In the genomic region with DNA sequence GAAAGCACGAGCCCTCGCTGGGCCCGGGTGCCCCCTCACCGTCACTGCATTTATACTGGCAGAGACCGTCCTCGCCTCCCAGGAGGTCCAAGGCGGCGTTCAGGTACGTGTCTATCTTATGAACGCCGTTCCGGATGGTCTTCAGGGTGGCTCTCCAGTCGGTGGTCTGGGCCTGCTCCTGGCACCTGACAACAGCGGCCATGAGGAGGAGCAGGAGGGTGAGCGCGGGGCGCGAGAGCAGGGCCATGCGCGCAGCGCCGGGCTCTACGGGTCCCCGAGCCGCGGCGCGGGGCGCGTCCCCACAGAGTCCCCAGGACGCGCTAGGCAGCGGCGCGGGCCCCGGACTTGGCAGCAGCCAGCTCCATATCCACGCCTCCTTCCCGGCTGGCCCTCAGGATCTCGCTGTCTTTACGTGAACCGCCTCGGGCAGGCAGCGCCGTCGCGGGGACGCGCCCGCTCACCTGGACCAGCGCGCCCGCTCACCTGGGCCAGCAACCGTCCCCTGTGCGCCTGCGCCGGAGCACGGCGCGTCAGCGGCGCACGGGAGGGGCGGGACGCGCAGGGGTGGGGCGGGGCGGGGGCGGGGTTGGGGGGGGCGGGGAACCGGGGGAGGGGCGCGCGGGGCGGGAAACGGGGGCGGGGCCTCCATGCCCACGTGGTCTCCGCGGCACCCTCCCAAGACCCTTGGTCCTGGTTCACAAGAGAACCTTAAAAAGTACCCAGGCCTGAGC, we compare ENCODE assay signal across 8 cellular contexts. TPM values are rescaled to one million over a fixed set of nuclear protein-coding genes. Genes with fewer than 3 reads are reported as not detected.
DNase-seq lines count a peak whose midpoint lies in the region; ATAC-seq lines count a peak whose summit lies in the region.

A gene (minus strand): TSS at position 508 of the 731 bp plus-strand sequence. CDS start 261 bp downstream, at position 247.

- H3K4me3 Mint-ChIP-seq in activated CD4-positive, alpha-beta memory T cell treated with anti-CD3 and anti-CD28 coated beads, Interleukin-2, amount 10 ng/mL, durations not matched to agents 7 days and 5 days: peak within 1 kb of the TSS; percentile 82

- H3K36me3 Mint-ChIP-seq in activated CD4-positive, alpha-beta memory T cell treated with anti-CD3 and anti-CD28 coated beads, Interleukin-2, amount 10 ng/mL, durations not matched to agents 7 days and 5 days (ENCODE audit: low read depth): peaks cover 4% of the 10 kb centered on the region

- H3K4me3 ChIP-seq in BLaER1: peak within 1 kb of the TSS; percentile 85
- peak within 1 kb of the TSS; percentile 71 for H3K4me3 ChIP-seq in ectodermal cell (ENCODE audit: insufficient read depth, low read depth, low read length)

- POLR2A ChIA-PET in activated CD4-positive, alpha-beta memory T cell treated with anti-CD3 and anti-CD28 coated beads, Interleukin-2, amount 10 ng/mL, durations not matched to agents 7 days and 5 days (lab: Charles Lee): interaction anchor here (0.6 to 2.2 kb wide), 9 partner anchors 12 to 296 kb away, joined by 3 to 9 read pairs (median 4); a partner anchor contains a TSS

- DNase-seq in GM19238 (ENCODE audit: insufficient read length, low spot score) (peak; percentile 83), NCI-H526 (lab: John Stamatoyannopoulos, UW) (peak; percentile 85 to 95), lung microvascular endothelial cell (ENCODE audit: low read depth in 2 of 2) (peak; percentile 54 to 76)
- DNase-seq in activated CD4-positive, alpha-beta memory T cell treated with anti-CD3 and anti-CD28 coated beads, Interleukin-2, amount 10 ng/mL, durations not matched to agents 7 days and 5 days: peak; percentile 72
- DNase-seq in stimulated activated CD4-positive, alpha-beta T cell treated with anti-CD3 and anti-CD28 coated beads, TNF-alpha, amount 100 ng/mL, for 48 hours (ENCODE audit: low read depth in 3 of 3): peak; percentile 31 to 61 (median 55)

- H3K9me3 Mint-ChIP-seq in activated CD4-positive, alpha-beta memory T cell treated with anti-CD3 and anti-CD28 coated beads, Interleukin-2, amount 10 ng/mL, durations not matched to agents 7 days and 5 days: no peaks in the 10 kb centered on the region

- peak within 1 kb of the TSS; percentile 63 for H3K27ac Mint-ChIP-seq in activated CD4-positive, alpha-beta memory T cell treated with anti-CD3 and anti-CD28 coated beads, Interleukin-2, amount 10 ng/mL, durations not matched to agents 7 days and 5 days

- peaks cover 3% of the 10 kb centered on the region for H3K27me3 Mint-ChIP-seq in activated CD4-positive, alpha-beta memory T cell treated with anti-CD3 and anti-CD28 coated beads, Interleukin-2, amount 10 ng/mL, durations not matched to agents 7 days and 5 days

- no peaks in the 10 kb centered on the region for H3K36me3 ChIP-seq in BLaER1
- H3K36me3 ChIP-seq in ectodermal cell (ENCODE audit: control insufficient read depth, insufficient read depth, low read length): no peaks in the 10 kb centered on the region

- peaks cover 17% of the 10 kb centered on the region; the same call in 1 of the 2 replicates for H4K20me1 ChIP-seq in BLaER1

- 0 to 1% methylated on average over 79 of the region's 79 CpGs for WGBS in ectodermal cell, 2 experiments

- H3K4me2 ChIP-seq in BLaER1: peak within 1 kb of the TSS; percentile 99

- H3K27ac ChIP-seq in BLaER1 (peak within 1 kb of the TSS; percentile 62; the same call in 1 of the 2 replicates), ectodermal cell (ENCODE audit: insufficient read depth, low read depth, low read length, poor library complexity, severe bottlenecking) (peak within 1 kb of the TSS; percentile 50)

- H3K4me1 Mint-ChIP-seq in activated CD4-positive, alpha-beta memory T cell treated with anti-CD3 and anti-CD28 coated beads, Interleukin-2, amount 10 ng/mL, durations not matched to agents 7 days and 5 days: peaks cover 19% of the 10 kb centered on the region

- H3K4me1 ChIP-seq in BLaER1 (peaks cover 23% of the 10 kb centered on the region), ectodermal cell (ENCODE audit: control insufficient read depth, insufficient read depth, low read length) (peaks cover 6% of the 10 kb centered on the region)

- CTCF ChIA-PET in activated CD4-positive, alpha-beta memory T cell treated with anti-CD3 and anti-CD28 coated beads, Interleukin-2, amount 10 ng/mL, durations not matched to agents 7 days and 5 days (lab: Charles Lee): interaction anchor here (0.7 to 2.2 kb wide), 4 partner anchors 26 to 296 kb away, joined by 3 to 9 read pairs (median 4); a partner anchor contains a TSS

- H3K9ac ChIP-seq in BLaER1: peak within 1 kb of the TSS; percentile 82

- ATAC-seq in HG03432 (IDR thresholded peaks at IDR 0.05; ENCODE audit: unreplicated experiment): peak; percentile 89

- H3K9me3 ChIP-seq in BLaER1: no peaks in the 10 kb centered on the region
- H3K9me3 ChIP-seq in ectodermal cell (ENCODE audit: control insufficient read depth, low read length): no peaks in the 10 kb centered on the region

- H3K27me3 ChIP-seq in BLaER1 (no peaks in the 10 kb centered on the region), ectodermal cell (ENCODE audit: control insufficient read depth, insufficient read depth, low read length, poor library complexity, severe bottlenecking) (peaks cover 11% of the 10 kb centered on the region)

RNA-seq across cellular contexts. Expression of the gene that starts here (rescaled TPM):
- 10 to 100 TPM; 13.2 to 15.3 TPM for total RNA-seq in activated CD4-positive, alpha-beta memory T cell treated with anti-CD3 and anti-CD28 coated beads, Interleukin-2, amount 10 ng/mL, durations not matched to agents 7 days and 5 days
- 24.2 TPM for polyA plus RNA-seq in ectodermal cell (2013, experiment 1 of 4)
- 18.2 TPM for polyA plus RNA-seq in ectodermal cell (2013, experiment 2 of 4)
- polyA plus RNA-seq in ectodermal cell (2013, experiment 3 of 4): 22.0 TPM
- 19.7 TPM for polyA plus RNA-seq in ectodermal cell (2013, experiment 4 of 4)
- 5.7 and 7.7 TPM in 2 replicates for total RNA-seq in lung microvascular endothelial cell

Comparison
In these comparisons a context has a peak if more than half of its experiments do, and no peak if none do; other contexts are left out.
1. Peak in every context shown above with its lines: DNase-seq, ATAC-seq, H3K4me3 ChIP-seq and H3K27ac ChIP-seq.